ENCODE assay signal across 2 cellular contexts in the genomic region with DNA sequence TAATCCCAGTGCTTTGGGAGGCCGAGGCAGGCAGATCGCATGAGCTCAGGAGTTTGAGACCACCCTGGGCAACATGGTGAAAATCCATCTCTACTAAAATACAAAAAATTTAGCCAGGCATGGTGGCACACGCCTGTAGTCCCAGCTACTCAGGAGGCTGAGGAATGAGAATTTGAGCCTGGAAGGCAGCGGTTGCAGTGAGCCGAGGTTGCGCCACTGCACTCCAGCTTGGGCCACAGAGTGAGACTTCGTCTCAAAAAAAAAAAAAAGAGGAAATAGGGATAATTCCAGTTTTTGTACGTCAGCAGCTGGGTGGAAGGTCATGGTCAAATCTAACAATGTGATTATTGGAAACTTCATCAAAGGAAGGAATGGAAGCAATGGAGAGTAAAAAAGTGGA.
TF ChIP-seq lines count a peak whose summit lies in the region.

No MANE protein-coding gene starts in this region.

TF ChIP-seq in HepG2, 621 proteins besides CTCF, POLR2A, EP300 and RAD21:
- TF ChIP-seq ZNF460 (CRISPR knock-in tag; IDR thresholded peaks at IDR 0.05; ENCODE audit: borderline replicate concordance) (peak; percentile 21; the same call in 1 of the 2 replicates), NRL (CRISPR knock-in tag; IDR thresholded peaks at IDR 0.05; ENCODE audit: borderline replicate concordance) (no peak), PRPF4 (IDR thresholded peaks at IDR 0.05; ENCODE audit: low read depth, low read length, poor library complexity, severe bottlenecking) (no peak), ZNF780A (CRISPR knock-in tag; IDR thresholded peaks at IDR 0.05) (no peak), POGZ (CRISPR knock-in tag; IDR thresholded peaks at IDR 0.05) (peak; percentile 45; the same call in 1 of the 2 replicates)
- TF ChIP-seq, protein P1, sequence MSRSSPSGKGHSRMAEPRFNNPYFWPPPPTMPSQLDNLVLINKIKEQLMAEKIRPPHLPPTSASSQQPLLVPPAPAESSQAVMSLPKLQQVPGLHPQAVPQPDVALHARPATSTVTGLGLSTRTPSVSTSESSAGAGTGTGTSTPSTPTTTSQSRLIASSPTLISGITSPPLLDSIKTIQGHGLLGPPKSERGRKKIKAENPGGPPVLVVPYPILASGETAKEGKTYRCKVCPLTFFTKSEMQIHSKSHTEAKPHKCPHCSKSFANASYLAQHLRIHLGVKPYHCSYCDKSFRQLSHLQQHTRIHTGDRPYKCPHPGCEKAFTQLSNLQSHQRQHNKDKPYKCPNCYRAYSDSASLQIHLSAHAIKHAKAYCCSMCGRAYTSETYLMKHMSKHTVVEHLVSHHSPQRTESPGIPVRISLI (CRISPR knock-in tag; IDR thresholded peaks at IDR 0.05; ENCODE audit: borderline replicate concordance) = peak; percentile 45; the same call in 1 of the 2 replicates
- TF ChIP-seq, protein P2, sequence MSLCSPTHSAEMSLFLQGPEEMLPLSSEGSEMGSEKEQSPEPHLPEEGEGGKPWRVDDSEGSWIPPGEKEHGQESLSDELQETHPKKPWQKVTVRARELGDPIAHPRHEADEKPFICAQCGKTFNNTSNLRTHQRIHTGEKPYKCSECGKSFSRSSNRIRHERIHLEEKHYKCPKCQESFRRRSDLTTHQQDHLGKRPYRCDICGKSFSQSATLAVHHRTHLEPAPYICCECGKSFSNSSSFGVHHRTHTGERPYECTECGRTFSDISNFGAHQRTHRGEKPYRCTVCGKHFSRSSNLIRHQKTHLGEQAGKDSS (CRISPR knock-in tag; IDR thresholded peaks at IDR 0.05; ENCODE audit: borderline replicate concordance, low read depth) = no peak
- TF ChIP-seq, protein P3, sequence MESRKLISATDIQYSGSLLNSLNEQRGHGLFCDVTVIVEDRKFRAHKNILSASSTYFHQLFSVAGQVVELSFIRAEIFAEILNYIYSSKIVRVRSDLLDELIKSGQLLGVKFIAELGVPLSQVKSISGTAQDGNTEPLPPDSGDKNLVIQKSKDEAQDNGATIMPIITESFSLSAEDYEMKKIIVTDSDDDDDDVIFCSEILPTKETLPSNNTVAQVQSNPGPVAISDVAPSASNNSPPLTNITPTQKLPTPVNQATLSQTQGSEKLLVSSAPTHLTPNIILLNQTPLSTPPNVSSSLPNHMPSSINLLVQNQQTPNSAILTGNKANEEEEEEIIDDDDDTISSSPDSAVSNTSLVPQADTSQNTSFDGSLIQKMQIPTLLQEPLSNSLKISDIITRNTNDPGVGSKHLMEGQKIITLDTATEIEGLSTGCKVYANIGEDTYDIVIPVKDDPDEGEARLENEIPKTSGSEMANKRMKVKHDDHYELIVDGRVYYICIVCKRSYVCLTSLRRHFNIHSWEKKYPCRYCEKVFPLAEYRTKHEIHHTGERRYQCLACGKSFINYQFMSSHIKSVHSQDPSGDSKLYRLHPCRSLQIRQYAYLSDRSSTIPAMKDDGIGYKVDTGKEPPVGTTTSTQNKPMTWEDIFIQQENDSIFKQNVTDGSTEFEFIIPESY (CRISPR knock-in tag; IDR thresholded peaks at IDR 0.05) = peak; percentile 83

TF ChIP-seq in HEK293T, 16 proteins besides CTCF, POLR2A, EP300 and RAD21:
- TF ChIP-seq NFRKB (IDR thresholded peaks at IDR 0.05) (no peak), HDGF (IDR thresholded peaks at IDR 0.05; ENCODE audit: borderline replicate concordance) (no peak), FOXK2 (IDR thresholded peaks at IDR 0.05) (no peak), TARDBP (IDR thresholded peaks at IDR 0.05) (no peak), ZNF384 (IDR thresholded peaks at IDR 0.05) (no peak; the same call in 1 of the 2 replicates), L3MBTL2 (conservative IDR thresholded peaks at IDR 0.05) (no peak), LEF1 (IDR thresholded peaks at IDR 0.05; ENCODE audit: borderline replicate concordance) (no peak), ELF4 (IDR thresholded peaks at IDR 0.05) (no peak), SP1 (IDR thresholded peaks at IDR 0.05) (no peak), ARNT (IDR thresholded peaks at IDR 0.05) (no peak), BHLHE40 (IDR thresholded peaks at IDR 0.05; ENCODE audit: borderline replicate concordance) (no peak), FOXA1 (IDR thresholded peaks at IDR 0.05) (no peak), FOXM1 (IDR thresholded peaks at IDR 0.05; ENCODE audit: borderline replicate concordance) (no peak), CTBP1 (IDR thresholded peaks at IDR 0.05; ENCODE audit: borderline replicate concordance) (no peak), SUZ12 (IDR thresholded peaks at IDR 0.05) (no peak)
- TF ChIP-seq, protein P4, sequence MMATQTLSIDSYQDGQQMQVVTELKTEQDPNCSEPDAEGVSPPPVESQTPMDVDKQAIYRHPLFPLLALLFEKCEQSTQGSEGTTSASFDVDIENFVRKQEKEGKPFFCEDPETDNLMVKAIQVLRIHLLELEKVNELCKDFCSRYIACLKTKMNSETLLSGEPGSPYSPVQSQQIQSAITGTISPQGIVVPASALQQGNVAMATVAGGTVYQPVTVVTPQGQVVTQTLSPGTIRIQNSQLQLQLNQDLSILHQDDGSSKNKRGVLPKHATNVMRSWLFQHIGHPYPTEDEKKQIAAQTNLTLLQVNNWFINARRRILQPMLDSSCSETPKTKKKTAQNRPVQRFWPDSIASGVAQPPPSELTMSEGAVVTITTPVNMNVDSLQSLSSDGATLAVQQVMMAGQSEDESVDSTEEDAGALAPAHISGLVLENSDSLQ (IDR thresholded peaks at IDR 0.05) = no peak
